In genomic region chr14:62743118-62743517, GRCh38 we compare ENCODE assay signal across 25 cellular contexts.
"Had no signal": no experiment of that assay in that cellular context is flagged by ENCODE, and none has a peak within 500 bp of the region (broad histone marks: within the 10 kb centered on the region; RNA-seq: fewer than 3 reads in every experiment).

No MANE protein-coding gene starts in this region.

- H3K4me2 ChIP-seq: hepatocyte had no signal

- H3K36me3 ChIP-seq: esophagus muscularis mucosa, esophagus squamous epithelium, gastrocnemius medialis, gastroesophageal sphincter, heart left ventricle, heart right ventricle had no signal

- H3K27ac ChIP-seq: coronary artery, dorsolateral prefrontal cortex, epithelial cell of prostate, esophagus muscularis mucosa, esophagus squamous epithelium, foreskin keratinocyte, gastrocnemius medialis, gastroesophageal sphincter, heart left ventricle, heart right ventricle, hepatocyte had no signal

- H3K9me3 ChIP-seq: esophagus muscularis mucosa, esophagus squamous epithelium, gastrocnemius medialis, gastroesophageal sphincter, heart left ventricle, heart right ventricle had no signal

- DNase-seq: cortex of kidney; dermis blood vessel endothelial cell; dorsolateral prefrontal cortex; effector CD4-positive, alpha-beta T cell; effector CD8-positive, alpha-beta T cell; effector memory CD4-positive, alpha-beta T cell; effector memory CD8-positive, alpha-beta T cell; endodermal cell; erythroblast; esophagus squamous epithelium; foreskin fibroblast; foreskin keratinocyte; foreskin melanocyte; gastrocnemius medialis; glutamatergic neuron; head of caudate nucleus; heart left ventricle; heart right ventricle; hippocampal formation had no signal

- H3K4me1 ChIP-seq: esophagus squamous epithelium, gastrocnemius medialis, heart left ventricle, heart right ventricle had no signal

- ATAC-seq: effector memory CD8-positive, alpha-beta T cell; esophagus mucosa; foreskin keratinocyte; gastrocnemius medialis; gastroesophageal sphincter; heart left ventricle; heart right ventricle had no signal

- H3K79me2 ChIP-seq: hepatocyte had no signal

- H2AFZ ChIP-seq: hepatocyte had no signal

- H3K4me3 ChIP-seq: coronary artery, dorsolateral prefrontal cortex, esophagus muscularis mucosa, esophagus squamous epithelium, gastrocnemius medialis, gastroesophageal sphincter, heart left ventricle, heart right ventricle, hepatocyte had no signal

- H3K27me3 ChIP-seq: dorsolateral prefrontal cortex, esophagus muscularis mucosa, esophagus squamous epithelium, foreskin keratinocyte, gastrocnemius medialis, gastroesophageal sphincter, heart right ventricle, hepatocyte had no signal
